In the genomic region with DNA sequence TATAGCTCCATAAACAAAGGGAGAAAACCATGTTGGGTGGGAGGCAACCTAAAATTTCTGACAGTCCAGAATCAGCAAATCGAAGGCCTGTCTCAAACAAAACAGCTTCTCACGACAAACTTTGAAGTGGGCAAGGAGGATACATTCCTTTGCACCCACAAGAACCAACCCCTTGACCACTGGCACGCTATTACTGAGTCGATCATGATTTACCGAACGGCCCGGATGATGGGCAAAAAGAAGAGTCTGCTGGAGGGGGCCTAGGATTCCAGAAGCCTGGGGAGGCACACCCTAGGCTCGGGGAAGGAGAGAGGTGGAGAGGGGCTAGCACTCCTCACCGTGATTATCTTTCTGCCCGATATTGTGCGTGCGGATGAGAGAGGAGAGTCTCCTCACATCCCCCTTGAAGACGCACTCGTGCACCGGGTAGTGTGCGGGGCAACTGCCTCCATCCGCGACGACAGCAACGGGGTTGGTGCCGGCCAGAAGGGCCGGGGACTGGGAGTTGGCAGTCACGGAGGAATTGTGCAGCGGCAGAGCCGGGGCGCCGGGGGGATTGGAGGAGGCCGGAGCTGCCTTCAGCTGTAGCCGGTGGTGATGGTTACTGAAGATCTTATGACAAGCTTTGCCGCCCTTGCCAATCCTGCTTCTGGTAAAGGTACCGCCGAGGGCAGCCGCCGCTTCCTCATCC, we compare ENCODE assay signal across 1 cellular context.
TF ChIP-seq lines count a peak whose summit lies in the region.

No MANE protein-coding gene starts in this region.

TF ChIP-seq in GM12878, 131 proteins besides CTCF, POLR2A, EP300 and RAD21 (continues in another document):
- TF ChIP-seq CBX5 (IDR thresholded peaks at IDR 0.05; ENCODE audit: low read depth) (no peak), RFX5 (IDR thresholded peaks at IDR 0.05; ENCODE audit: low read depth, low read length) (no peak), HCFC1 (IDR thresholded peaks at IDR 0.05; ENCODE audit: low read length) (no peak), TBL1XR1 (IDR thresholded peaks at IDR 0.05; ENCODE audit: low read depth, low read length) (no peak), GATAD2B (conservative IDR thresholded peaks at IDR 0.05; ENCODE audit: low read depth) (0 out of 2 replicates have a peak, but pooled peaks have one; percentile 15), BHLHE40 (IDR thresholded peaks at IDR 0.05; ENCODE audit: borderline replicate concordance in 1 of 2, low read depth in 2 of 2, low read length in 1 of 2) (0 out of 4 replicates have a peak, but pooled peaks of 1 of the 2 experiments have one; percentile 4), ZZZ3 (IDR thresholded peaks at IDR 0.05; ENCODE audit: control insufficient read depth, insufficient read length, low read depth) (no peak), SMC3 (IDR thresholded peaks at IDR 0.05; ENCODE audit: borderline replicate concordance, low read length) (no peak), TAF1 (IDR thresholded peaks at IDR 0.05; ENCODE audit: borderline replicate concordance, low read depth, low read length) (no peak), ZNF622 (IDR thresholded peaks at IDR 0.05) (no peak), RELA (IDR thresholded peaks at IDR 0.05; ENCODE audit: borderline replicate concordance, partially characterized antibody) (no peak), SMAD1 (IDR thresholded peaks at IDR 0.05; ENCODE audit: low read depth, partially characterized antibody) (no peak), IKZF2 (IDR thresholded peaks at IDR 0.05) (no peak), IRF4 (IDR thresholded peaks at IDR 0.05; ENCODE audit: low read depth, low read length) (no peak), BCL11A (IDR thresholded peaks at IDR 0.05; ENCODE audit: low read depth, low read length) (peak; percentile 62; the same call in 1 of the 2 replicates), RUNX3 (IDR thresholded peaks at IDR 0.05; ENCODE audit: low read length) (peak; percentile 89), SPI1 (IDR thresholded peaks at IDR 0.05; ENCODE audit: borderline replicate concordance, insufficient read depth, low read depth, low read length) (no peak), POLR2AphosphoS5 (IDR thresholded peaks at IDR 0.05; ENCODE audit: low read length) (no peak), CBFB (IDR thresholded peaks at IDR 0.05; ENCODE audit: low read depth) (0 out of 2 replicates have a peak, but pooled peaks have one; percentile 40), RAD51 (IDR thresholded peaks at IDR 0.05) (no peak), MEF2B (IDR thresholded peaks at IDR 0.05; ENCODE audit: partially characterized antibody, poor library complexity, severe bottlenecking) (no peak), FOXM1 (IDR thresholded peaks at IDR 0.05; ENCODE audit: low read depth, low read length) (peak; percentile 78; the same call in 1 of the 2 replicates)
- TF ChIP-seq, protein P1, sequence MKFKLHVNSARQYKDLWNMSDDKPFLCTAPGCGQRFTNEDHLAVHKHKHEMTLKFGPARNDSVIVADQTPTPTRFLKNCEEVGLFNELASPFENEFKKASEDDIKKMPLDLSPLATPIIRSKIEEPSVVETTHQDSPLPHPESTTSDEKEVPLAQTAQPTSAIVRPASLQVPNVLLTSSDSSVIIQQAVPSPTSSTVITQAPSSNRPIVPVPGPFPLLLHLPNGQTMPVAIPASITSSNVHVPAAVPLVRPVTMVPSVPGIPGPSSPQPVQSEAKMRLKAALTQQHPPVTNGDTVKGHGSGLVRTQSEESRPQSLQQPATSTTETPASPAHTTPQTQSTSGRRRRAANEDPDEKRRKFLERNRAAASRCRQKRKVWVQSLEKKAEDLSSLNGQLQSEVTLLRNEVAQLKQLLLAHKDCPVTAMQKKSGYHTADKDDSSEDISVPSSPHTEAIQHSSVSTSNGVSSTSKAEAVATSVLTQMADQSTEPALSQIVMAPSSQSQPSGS (IDR thresholded peaks at IDR 0.05; ENCODE audit: low read length), result no peak
- TF ChIP-seq, protein P2, sequence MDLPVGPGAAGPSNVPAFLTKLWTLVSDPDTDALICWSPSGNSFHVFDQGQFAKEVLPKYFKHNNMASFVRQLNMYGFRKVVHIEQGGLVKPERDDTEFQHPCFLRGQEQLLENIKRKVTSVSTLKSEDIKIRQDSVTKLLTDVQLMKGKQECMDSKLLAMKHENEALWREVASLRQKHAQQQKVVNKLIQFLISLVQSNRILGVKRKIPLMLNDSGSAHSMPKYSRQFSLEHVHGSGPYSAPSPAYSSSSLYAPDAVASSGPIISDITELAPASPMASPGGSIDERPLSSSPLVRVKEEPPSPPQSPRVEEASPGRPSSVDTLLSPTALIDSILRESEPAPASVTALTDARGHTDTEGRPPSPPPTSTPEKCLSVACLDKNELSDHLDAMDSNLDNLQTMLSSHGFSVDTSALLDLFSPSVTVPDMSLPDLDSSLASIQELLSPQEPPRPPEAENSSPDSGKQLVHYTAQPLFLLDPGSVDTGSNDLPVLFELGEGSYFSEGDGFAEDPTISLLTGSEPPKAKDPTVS (IDR thresholded peaks at IDR 0.05; ENCODE audit: low read depth, low read length), result no peak
- TF ChIP-seq, protein P3, sequence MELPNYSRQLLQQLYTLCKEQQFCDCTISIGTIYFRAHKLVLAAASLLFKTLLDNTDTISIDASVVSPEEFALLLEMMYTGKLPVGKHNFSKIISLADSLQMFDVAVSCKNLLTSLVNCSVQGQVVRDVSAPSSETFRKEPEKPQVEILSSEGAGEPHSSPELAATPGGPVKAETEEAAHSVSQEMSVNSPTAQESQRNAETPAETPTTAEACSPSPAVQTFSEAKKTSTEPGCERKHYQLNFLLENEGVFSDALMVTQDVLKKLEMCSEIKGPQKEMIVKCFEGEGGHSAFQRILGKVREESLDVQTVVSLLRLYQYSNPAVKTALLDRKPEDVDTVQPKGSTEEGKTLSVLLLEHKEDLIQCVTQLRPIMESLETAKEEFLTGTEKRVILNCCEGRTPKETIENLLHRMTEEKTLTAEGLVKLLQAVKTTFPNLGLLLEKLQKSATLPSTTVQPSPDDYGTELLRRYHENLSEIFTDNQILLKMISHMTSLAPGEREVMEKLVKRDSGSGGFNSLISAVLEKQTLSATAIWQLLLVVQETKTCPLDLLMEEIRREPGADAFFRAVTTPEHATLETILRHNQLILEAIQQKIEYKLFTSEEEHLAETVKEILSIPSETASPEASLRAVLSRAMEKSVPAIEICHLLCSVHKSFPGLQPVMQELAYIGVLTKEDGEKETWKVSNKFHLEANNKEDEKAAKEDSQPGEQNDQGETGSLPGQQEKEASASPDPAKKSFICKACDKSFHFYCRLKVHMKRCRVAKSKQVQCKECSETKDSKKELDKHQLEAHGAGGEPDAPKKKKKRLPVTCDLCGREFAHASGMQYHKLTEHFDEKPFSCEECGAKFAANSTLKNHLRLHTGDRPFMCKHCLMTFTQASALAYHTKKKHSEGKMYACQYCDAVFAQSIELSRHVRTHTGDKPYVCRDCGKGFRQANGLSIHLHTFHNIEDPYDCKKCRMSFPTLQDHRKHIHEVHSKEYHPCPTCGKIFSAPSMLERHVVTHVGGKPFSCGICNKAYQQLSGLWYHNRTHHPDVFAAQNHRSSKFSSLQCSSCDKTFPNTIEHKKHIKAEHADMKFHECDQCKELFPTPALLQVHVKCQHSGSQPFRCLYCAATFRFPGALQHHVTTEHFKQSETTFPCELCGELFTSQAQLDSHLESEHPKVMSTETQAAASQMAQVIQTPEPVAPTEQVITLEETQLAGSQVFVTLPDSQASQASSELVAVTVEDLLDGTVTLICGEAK (IDR thresholded peaks at IDR 0.05; ENCODE audit: borderline replicate concordance), result no peak
- TF ChIP-seq, protein P4, sequence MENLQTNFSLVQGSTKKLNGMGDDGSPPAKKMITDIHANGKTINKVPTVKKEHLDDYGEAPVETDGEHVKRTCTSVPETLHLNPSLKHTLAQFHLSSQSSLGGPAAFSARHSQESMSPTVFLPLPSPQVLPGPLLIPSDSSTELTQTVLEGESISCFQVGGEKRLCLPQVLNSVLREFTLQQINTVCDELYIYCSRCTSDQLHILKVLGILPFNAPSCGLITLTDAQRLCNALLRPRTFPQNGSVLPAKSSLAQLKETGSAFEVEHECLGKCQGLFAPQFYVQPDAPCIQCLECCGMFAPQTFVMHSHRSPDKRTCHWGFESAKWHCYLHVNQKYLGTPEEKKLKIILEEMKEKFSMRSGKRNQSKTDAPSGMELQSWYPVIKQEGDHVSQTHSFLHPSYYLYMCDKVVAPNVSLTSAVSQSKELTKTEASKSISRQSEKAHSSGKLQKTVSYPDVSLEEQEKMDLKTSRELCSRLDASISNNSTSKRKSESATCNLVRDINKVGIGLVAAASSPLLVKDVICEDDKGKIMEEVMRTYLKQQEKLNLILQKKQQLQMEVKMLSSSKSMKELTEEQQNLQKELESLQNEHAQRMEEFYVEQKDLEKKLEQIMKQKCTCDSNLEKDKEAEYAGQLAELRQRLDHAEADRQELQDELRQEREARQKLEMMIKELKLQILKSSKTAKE (IDR thresholded peaks at IDR 0.05; ENCODE audit: low read depth, poor library complexity, severe bottlenecking), result no peak
- TF ChIP-seq, protein P5, sequence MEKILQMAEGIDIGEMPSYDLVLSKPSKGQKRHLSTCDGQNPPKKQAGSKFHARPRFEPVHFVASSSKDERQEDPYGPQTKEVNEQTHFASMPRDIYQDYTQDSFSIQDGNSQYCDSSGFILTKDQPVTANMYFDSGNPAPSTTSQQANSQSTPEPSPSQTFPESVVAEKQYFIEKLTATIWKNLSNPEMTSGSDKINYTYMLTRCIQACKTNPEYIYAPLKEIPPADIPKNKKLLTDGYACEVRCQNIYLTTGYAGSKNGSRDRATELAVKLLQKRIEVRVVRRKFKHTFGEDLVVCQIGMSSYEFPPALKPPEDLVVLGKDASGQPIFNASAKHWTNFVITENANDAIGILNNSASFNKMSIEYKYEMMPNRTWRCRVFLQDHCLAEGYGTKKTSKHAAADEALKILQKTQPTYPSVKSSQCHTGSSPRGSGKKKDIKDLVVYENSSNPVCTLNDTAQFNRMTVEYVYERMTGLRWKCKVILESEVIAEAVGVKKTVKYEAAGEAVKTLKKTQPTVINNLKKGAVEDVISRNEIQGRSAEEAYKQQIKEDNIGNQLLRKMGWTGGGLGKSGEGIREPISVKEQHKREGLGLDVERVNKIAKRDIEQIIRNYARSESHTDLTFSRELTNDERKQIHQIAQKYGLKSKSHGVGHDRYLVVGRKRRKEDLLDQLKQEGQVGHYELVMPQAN (conservative IDR thresholded peaks at IDR 0.05), result no peak
- TF ChIP-seq, protein P6, sequence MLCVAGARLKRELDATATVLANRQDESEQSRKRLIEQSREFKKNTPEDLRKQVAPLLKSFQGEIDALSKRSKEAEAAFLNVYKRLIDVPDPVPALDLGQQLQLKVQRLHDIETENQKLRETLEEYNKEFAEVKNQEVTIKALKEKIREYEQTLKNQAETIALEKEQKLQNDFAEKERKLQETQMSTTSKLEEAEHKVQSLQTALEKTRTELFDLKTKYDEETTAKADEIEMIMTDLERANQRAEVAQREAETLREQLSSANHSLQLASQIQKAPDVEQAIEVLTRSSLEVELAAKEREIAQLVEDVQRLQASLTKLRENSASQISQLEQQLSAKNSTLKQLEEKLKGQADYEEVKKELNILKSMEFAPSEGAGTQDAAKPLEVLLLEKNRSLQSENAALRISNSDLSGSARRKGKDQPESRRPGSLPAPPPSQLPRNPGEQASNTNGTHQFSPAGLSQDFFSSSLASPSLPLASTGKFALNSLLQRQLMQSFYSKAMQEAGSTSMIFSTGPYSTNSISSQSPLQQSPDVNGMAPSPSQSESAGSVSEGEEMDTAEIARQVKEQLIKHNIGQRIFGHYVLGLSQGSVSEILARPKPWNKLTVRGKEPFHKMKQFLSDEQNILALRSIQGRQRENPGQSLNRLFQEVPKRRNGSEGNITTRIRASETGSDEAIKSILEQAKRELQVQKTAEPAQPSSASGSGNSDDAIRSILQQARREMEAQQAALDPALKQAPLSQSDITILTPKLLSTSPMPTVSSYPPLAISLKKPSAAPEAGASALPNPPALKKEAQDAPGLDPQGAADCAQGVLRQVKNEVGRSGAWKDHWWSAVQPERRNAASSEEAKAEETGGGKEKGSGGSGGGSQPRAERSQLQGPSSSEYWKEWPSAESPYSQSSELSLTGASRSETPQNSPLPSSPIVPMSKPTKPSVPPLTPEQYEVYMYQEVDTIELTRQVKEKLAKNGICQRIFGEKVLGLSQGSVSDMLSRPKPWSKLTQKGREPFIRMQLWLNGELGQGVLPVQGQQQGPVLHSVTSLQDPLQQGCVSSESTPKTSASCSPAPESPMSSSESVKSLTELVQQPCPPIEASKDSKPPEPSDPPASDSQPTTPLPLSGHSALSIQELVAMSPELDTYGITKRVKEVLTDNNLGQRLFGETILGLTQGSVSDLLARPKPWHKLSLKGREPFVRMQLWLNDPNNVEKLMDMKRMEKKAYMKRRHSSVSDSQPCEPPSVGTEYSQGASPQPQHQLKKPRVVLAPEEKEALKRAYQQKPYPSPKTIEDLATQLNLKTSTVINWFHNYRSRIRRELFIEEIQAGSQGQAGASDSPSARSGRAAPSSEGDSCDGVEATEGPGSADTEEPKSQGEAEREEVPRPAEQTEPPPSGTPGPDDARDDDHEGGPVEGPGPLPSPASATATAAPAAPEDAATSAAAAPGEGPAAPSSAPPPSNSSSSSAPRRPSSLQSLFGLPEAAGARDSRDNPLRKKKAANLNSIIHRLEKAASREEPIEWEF (IDR thresholded peaks at IDR 0.05; ENCODE audit: insufficient replicate concordance, low read depth, low read length), result no peak
- TF ChIP-seq, protein P7, sequence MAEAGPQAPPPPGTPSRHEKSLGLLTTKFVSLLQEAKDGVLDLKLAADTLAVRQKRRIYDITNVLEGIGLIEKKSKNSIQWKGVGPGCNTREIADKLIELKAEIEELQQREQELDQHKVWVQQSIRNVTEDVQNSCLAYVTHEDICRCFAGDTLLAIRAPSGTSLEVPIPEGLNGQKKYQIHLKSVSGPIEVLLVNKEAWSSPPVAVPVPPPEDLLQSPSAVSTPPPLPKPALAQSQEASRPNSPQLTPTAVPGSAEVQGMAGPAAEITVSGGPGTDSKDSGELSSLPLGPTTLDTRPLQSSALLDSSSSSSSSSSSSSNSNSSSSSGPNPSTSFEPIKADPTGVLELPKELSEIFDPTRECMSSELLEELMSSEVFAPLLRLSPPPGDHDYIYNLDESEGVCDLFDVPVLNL (IDR thresholded peaks at IDR 0.05; ENCODE audit: low read depth, low read length), result no peak
- TF ChIP-seq, protein P8, sequence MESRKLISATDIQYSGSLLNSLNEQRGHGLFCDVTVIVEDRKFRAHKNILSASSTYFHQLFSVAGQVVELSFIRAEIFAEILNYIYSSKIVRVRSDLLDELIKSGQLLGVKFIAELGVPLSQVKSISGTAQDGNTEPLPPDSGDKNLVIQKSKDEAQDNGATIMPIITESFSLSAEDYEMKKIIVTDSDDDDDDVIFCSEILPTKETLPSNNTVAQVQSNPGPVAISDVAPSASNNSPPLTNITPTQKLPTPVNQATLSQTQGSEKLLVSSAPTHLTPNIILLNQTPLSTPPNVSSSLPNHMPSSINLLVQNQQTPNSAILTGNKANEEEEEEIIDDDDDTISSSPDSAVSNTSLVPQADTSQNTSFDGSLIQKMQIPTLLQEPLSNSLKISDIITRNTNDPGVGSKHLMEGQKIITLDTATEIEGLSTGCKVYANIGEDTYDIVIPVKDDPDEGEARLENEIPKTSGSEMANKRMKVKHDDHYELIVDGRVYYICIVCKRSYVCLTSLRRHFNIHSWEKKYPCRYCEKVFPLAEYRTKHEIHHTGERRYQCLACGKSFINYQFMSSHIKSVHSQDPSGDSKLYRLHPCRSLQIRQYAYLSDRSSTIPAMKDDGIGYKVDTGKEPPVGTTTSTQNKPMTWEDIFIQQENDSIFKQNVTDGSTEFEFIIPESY (IDR thresholded peaks at IDR 0.05), result no peak
- TF ChIP-seq, protein P9, sequence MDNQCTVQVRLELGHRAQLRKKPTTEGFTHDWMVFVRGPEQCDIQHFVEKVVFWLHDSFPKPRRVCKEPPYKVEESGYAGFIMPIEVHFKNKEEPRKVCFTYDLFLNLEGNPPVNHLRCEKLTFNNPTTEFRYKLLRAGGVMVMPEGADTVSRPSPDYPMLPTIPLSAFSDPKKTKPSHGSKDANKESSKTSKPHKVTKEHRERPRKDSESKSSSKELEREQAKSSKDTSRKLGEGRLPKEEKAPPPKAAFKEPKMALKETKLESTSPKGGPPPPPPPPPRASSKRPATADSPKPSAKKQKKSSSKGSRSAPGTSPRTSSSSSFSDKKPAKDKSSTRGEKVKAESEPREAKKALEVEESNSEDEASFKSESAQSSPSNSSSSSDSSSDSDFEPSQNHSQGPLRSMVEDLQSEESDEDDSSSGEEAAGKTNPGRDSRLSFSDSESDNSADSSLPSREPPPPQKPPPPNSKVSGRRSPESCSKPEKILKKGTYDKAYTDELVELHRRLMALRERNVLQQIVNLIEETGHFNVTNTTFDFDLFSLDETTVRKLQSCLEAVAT (IDR thresholded peaks at IDR 0.05), result no peak
